ENCODE assay signal across 3 cellular contexts in genomic region chr10:13282348-13282747, GRCh38. TPM values are rescaled to one million over a fixed set of nuclear protein-coding genes. Genes with fewer than 3 reads are reported as not detected.
"Had no signal": no experiment of that assay in that cellular context is flagged by ENCODE, and none has a peak within 500 bp of the region (broad histone marks: within the 10 kb centered on the region; RNA-seq: fewer than 3 reads in every experiment).

No MANE protein-coding gene starts in this region.

RNA-seq across cellular contexts. Expression of gene UCMA, which starts 48.2 kb away (rescaled TPM):
- total RNA-seq: LHCN-M2, M059J, NCI-H460 had no signal
